Comparison of ENCODE assay signal across 1 cellular context in the genomic region with DNA sequence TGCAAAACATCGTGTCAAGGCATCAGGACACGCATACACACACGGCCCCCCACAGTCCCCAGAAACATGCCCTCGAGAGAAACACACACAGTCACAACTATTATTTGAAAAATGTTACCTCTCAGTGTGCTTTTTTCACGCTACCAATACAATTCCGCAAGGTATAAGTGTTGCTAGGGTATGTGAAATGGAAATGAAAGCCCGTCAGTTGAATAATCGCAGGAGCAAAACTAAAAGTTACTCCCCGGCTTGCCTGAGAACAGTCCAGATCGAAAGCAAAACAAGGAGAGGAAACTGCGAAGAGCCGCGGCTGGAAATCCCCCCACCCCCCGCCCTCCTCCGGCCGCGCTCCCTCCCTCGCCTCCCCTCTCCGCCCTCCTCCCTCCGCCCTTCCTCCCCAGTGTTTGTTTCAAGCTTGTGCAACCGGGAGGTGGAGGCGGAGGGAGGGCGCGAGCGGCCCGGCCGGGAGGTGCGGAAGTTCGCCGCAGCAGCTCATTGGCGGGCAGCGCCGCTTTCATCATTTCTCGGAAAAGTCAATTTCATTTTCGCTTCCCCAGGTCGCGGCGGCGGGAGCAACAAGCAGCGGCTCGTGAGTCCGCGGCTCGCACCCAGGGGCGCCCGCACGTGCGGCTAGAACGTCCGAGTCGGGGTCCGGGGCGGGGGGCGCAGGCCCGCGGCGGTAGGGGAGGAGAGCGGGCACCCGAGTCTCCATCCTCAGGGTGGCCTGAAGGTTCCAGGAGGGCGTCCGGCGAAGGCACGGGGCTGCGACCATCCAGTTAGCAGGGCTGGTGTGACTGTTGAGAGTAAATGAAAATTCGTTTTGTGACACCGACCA.
TF ChIP-seq lines count a peak whose summit lies in the region.

Gene IRF2, minus strand, starts transcription at position 290 of the 835 bp plus-strand sequence. CDS start 45,486 bp downstream, outside the sequence.

TF ChIP-seq in K562, 482 proteins besides CTCF, POLR2A, EP300 and RAD21 (continued from another document and continues in another):
- TF ChIP-seq SMAD1 (IDR thresholded peaks at IDR 0.05; ENCODE audit: low read depth, low read length, partially characterized antibody): no peak
- no peak for TF ChIP-seq RAD51 (IDR thresholded peaks at IDR 0.05; ENCODE audit: borderline replicate concordance, low read depth)
- TF ChIP-seq, protein P1, sequence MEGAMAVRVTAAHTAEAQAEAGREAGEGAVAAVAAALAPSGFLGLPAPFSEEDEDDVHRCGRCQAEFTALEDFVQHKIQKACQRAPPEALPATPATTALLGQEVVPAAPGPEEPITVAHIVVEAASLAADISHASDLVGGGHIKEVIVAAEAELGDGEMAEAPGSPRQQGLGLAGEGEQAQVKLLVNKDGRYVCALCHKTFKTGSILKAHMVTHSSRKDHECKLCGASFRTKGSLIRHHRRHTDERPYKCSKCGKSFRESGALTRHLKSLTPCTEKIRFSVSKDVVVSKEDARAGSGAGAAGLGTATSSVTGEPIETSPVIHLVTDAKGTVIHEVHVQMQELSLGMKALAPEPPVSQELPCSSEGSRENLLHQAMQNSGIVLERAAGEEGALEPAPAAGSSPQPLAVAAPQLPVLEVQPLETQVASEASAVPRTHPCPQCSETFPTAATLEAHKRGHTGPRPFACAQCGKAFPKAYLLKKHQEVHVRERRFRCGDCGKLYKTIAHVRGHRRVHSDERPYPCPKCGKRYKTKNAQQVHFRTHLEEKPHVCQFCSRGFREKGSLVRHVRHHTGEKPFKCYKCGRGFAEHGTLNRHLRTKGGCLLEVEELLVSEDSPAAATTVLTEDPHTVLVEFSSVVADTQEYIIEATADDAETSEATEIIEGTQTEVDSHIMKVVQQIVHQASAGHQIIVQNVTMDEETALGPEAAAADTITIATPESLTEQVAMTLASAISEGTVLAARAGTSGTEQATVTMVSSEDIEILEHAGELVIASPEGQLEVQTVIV (CRISPR knock-in tag; IDR thresholded peaks at IDR 0.05; ENCODE audit: borderline replicate concordance): no peak
- peak; percentile 90 for TF ChIP-seq ARID4B (CRISPR knock-in tag; IDR thresholded peaks at IDR 0.05)
- TF ChIP-seq PTRF (tag; IDR thresholded peaks at IDR 0.05): no peak
- TF ChIP-seq ZNF174 (CRISPR knock-in tag; IDR thresholded peaks at IDR 0.05): no peak
- no peak for TF ChIP-seq CHD4 (IDR thresholded peaks at IDR 0.05; ENCODE audit: insufficient read depth, insufficient replicate concordance, low read depth, low read length, poor library complexity, severe bottlenecking)
- TF ChIP-seq ID3 (CRISPR knock-in tag; IDR thresholded peaks at IDR 0.05): no peak
- TF ChIP-seq ID3 (tag; IDR thresholded peaks at IDR 0.05): no peak
- 0 out of 2 replicates have a peak, but pooled peaks have one; percentile 24 for TF ChIP-seq GATAD2A (IDR thresholded peaks at IDR 0.05)
- no peak for TF ChIP-seq ZNF133 (CRISPR knock-in tag; IDR thresholded peaks at IDR 0.05)
- no peak for TF ChIP-seq ATF6 (CRISPR knock-in tag; IDR thresholded peaks at IDR 0.05)
- TF ChIP-seq, protein P2, sequence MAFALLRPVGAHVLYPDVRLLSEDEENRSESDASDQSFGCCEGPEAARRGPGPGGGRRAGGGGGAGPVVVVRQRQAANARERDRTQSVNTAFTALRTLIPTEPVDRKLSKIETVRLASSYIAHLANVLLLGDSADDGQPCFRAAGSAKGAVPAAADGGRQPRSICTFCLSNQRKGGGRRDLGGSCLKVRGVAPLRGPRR (CRISPR knock-in tag; IDR thresholded peaks at IDR 0.05): no peak
- TF ChIP-seq, protein P3, sequence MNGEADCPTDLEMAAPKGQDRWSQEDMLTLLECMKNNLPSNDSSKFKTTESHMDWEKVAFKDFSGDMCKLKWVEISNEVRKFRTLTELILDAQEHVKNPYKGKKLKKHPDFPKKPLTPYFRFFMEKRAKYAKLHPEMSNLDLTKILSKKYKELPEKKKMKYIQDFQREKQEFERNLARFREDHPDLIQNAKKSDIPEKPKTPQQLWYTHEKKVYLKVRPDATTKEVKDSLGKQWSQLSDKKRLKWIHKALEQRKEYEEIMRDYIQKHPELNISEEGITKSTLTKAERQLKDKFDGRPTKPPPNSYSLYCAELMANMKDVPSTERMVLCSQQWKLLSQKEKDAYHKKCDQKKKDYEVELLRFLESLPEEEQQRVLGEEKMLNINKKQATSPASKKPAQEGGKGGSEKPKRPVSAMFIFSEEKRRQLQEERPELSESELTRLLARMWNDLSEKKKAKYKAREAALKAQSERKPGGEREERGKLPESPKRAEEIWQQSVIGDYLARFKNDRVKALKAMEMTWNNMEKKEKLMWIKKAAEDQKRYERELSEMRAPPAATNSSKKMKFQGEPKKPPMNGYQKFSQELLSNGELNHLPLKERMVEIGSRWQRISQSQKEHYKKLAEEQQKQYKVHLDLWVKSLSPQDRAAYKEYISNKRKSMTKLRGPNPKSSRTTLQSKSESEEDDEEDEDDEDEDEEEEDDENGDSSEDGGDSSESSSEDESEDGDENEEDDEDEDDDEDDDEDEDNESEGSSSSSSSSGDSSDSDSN (IDR thresholded peaks at IDR 0.05; ENCODE audit: borderline replicate concordance in 1 of 2, low read depth in 2 of 2, low read length in 2 of 2): peak in 1 of 2 experiments; percentile 84; a peak in 3 of 4 replicates
- no peak for TF ChIP-seq ZNF280B (CRISPR knock-in tag; IDR thresholded peaks at IDR 0.05)
- TF ChIP-seq, protein P4, sequence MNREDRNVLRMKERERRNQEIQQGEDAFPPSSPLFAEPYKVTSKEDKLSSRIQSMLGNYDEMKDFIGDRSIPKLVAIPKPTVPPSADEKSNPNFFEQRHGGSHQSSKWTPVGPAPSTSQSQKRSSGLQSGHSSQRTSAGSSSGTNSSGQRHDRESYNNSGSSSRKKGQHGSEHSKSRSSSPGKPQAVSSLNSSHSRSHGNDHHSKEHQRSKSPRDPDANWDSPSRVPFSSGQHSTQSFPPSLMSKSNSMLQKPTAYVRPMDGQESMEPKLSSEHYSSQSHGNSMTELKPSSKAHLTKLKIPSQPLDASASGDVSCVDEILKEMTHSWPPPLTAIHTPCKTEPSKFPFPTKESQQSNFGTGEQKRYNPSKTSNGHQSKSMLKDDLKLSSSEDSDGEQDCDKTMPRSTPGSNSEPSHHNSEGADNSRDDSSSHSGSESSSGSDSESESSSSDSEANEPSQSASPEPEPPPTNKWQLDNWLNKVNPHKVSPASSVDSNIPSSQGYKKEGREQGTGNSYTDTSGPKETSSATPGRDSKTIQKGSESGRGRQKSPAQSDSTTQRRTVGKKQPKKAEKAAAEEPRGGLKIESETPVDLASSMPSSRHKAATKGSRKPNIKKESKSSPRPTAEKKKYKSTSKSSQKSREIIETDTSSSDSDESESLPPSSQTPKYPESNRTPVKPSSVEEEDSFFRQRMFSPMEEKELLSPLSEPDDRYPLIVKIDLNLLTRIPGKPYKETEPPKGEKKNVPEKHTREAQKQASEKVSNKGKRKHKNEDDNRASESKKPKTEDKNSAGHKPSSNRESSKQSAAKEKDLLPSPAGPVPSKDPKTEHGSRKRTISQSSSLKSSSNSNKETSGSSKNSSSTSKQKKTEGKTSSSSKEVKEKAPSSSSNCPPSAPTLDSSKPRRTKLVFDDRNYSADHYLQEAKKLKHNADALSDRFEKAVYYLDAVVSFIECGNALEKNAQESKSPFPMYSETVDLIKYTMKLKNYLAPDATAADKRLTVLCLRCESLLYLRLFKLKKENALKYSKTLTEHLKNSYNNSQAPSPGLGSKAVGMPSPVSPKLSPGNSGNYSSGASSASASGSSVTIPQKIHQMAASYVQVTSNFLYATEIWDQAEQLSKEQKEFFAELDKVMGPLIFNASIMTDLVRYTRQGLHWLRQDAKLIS (CRISPR knock-in tag; IDR thresholded peaks at IDR 0.05): no peak
- TF ChIP-seq TGIF2 (CRISPR knock-in tag; IDR thresholded peaks at IDR 0.05): no peak
- no peak for TF ChIP-seq ZNF398 (CRISPR knock-in tag; IDR thresholded peaks at IDR 0.05)
- TF ChIP-seq ZBTB9 (CRISPR knock-in tag; IDR thresholded peaks at IDR 0.05): 0 out of 2 replicates have a peak, but pooled peaks have one; percentile 32
- TF ChIP-seq HNRNPH1 (optimal IDR thresholded peaks at IDR 0.05; ENCODE audit: low read depth, low read length): no peak
- no peak for TF ChIP-seq NR2F6 (CRISPR knock-in tag; IDR thresholded peaks at IDR 0.05)
- TF ChIP-seq GATA2 (CRISPR knock-in tag; IDR thresholded peaks at IDR 0.05): no peak
- TF ChIP-seq MEF2D (tag; conservative IDR thresholded peaks at IDR 0.05; ENCODE audit: low read depth): no peak
- no peak for TF ChIP-seq SRSF7 (optimal IDR thresholded peaks at IDR 0.05; ENCODE audit: low read depth, low read length)
- no peak for TF ChIP-seq ADNP (tag; IDR thresholded peaks at IDR 0.05)
